Comparison of ENCODE assay signal across 8 cellular contexts in the genomic region with DNA sequence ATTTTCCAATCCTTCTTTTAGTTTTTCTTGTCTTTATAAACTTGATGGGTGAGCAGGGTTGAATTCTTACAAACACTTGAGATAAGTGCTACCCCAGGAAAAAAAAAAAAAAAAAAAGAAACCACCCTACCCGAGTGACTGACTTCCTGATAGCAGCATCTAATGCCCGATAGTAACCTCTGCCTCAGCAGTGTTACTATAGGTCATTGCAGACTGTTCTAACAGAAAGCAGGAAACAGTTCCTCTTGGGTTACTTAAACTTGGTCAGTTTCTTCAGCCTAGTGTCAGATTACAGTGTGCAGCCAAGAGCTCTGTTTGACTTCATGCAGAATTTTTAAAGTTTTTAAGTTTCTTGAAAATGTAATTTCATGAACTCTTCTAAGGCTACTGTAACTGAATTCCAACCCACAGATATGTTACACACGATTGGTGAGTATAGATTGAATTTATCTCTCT. TPM values are rescaled to one million over a fixed set of nuclear protein-coding genes. Genes with fewer than 3 reads are reported as not detected.
A peak's percentile ranks its signal among the peaks of the same experiment; 100 is the strongest.
DNase-seq lines count a peak whose midpoint lies in the region; ATAC-seq and TF ChIP-seq lines count a peak whose summit lies in the region.

No MANE protein-coding gene starts in this region.

- H3K27ac ChIP-seq in CD4-positive, alpha-beta T cell (ENCODE audit: low read depth, low read length): peak overlapping the region; percentile 92
- H3K27ac ChIP-seq in parathyroid adenoma: peak overlapping the region; percentile 91

- intact Hi-C loops in CD4-positive, alpha-beta T cell (cut with DNase I, micrococcal nuclease): loop anchor here (2.0 to 10.0 kb wide), 4 partner anchors 50 to 1464 kb away; partner anchors contain the start of gene ATXN1 (in 1 of the 2)
- intact Hi-C loops in Right ventricle myocardium superior (cut with DNase I): no loop called here

- H3K4me2 ChIP-seq in parathyroid adenoma (ENCODE audit: low read length): peak overlapping the region; percentile 71

- no peak overlapping the region for H3K9ac ChIP-seq in parathyroid adenoma

- peak overlapping the region; percentile 98 for H3K27ac Mint-ChIP-seq in CD4-positive, alpha-beta T cell
- H3K27ac Mint-ChIP-seq in activated naive CD4-positive, alpha-beta T cell treated with anti-CD3 and anti-CD28 coated beads, Interleukin-2, amount 50 U/mL, for 72 hours: peak overlapping the region; percentile 88 to 98

- peaks cover 16% of the 10 kb centered on the region for H3K79me2 ChIP-seq in parathyroid adenoma

- H3K4me1 ChIP-seq in parathyroid adenoma: peaks cover 10% of the 10 kb centered on the region

- CTCF ChIA-PET in CD4-positive, alpha-beta T cell (lab: Charles Lee): interaction anchor here (1.2 to 3.1 kb wide), 2 partner anchors 13 to 631 kb away, joined by 3 to 14 read pairs; partner anchors contain the start of gene ATXN1

- no peak for TF ChIP-seq CTCF in CD4-positive, alpha-beta T cell (IDR thresholded peaks at IDR 0.05)
- no peak for TF ChIP-seq CTCF in parathyroid adenoma (IDR thresholded peaks at IDR 0.05)

- peaks cover 69% of the 10 kb centered on the region for H3K36me3 Mint-ChIP-seq in CD4-positive, alpha-beta T cell (ENCODE audit: low read depth)
- peaks cover 13 to 20% of the 10 kb centered on the region in 2 donors for H3K36me3 Mint-ChIP-seq in activated naive CD4-positive, alpha-beta T cell treated with anti-CD3 and anti-CD28 coated beads, Interleukin-2, amount 50 U/mL, for 72 hours

- H2AFZ ChIP-seq in parathyroid adenoma: no peak overlapping the region

- no peaks in the 10 kb centered on the region for H3K27me3 Mint-ChIP-seq in CD4-positive, alpha-beta T cell

- peak; percentile 61 for ATAC-seq in CD4-positive, alpha-beta T cell (ENCODE audit: poor library complexity)
- ATAC-seq in GM18861 (IDR thresholded peaks at IDR 0.05; ENCODE audit: unreplicated experiment) (peak; percentile 66), HG03039 (IDR thresholded peaks at IDR 0.05; ENCODE audit: unreplicated experiment) (peak; percentile 48), Right ventricle myocardium superior (ENCODE audit: poor library complexity) (peak; percentile 51)
- ATAC-seq in activated naive CD4-positive, alpha-beta T cell treated with anti-CD3 and anti-CD28 coated beads, Interleukin-2, amount 50 U/mL, for 72 hours: peak; percentile 53 to 56

- H3K9me3 ChIP-seq in CD4-positive, alpha-beta T cell (ENCODE audit: control insufficient read depth, low read length): no peaks in the 10 kb centered on the region
- no peaks in the 10 kb centered on the region for H3K9me3 ChIP-seq in parathyroid adenoma (ENCODE audit: control insufficient read depth, low read length)

- DNase-seq in CD4-positive, alpha-beta T cell: peak in 5 of 10 experiments; percentile 6 to 65 (median 25)
- DNase-seq in NCI-H526 treated with DMSO at 0.1 percent for 48 hours (lab: John Stamatoyannopoulos, UW) (peak; percentile 37), Right ventricle myocardium superior (no peak), ureter (ENCODE audit: low spot score) (no peak)
- DNase-seq in activated naive CD4-positive, alpha-beta T cell treated with anti-CD3 and anti-CD28 coated beads, Interleukin-2, amount 50 U/mL, for 72 hours (ENCODE audit: low spot score in 2 of 2): peak in 1 of 2 donors; percentile 27

- H3K27me3 ChIP-seq in CD4-positive, alpha-beta T cell (ENCODE audit: control insufficient read depth, insufficient read depth, low read length): no peaks in the 10 kb centered on the region
- no peaks in the 10 kb centered on the region for H3K27me3 ChIP-seq in parathyroid adenoma (ENCODE audit: control insufficient read depth, insufficient read depth, low read length)

- peak overlapping the region; percentile 95 for H3K4me3 ChIP-seq in parathyroid adenoma (ENCODE audit: low read depth, low read length)

- H3K4me3 Mint-ChIP-seq in CD4-positive, alpha-beta T cell: peak overlapping the region; percentile 99

- POLR2A ChIA-PET in CD4-positive, alpha-beta T cell (lab: Charles Lee): interaction anchor here (0.8 to 6.4 kb wide), 4 partner anchors 11 to 189 kb away, joined by 3 to 68 read pairs (median 4); no protein-coding TSS in a partner anchor

- no peaks in the 10 kb centered on the region for H3K36me3 ChIP-seq in parathyroid adenoma (ENCODE audit: control insufficient read depth, insufficient read depth, low read length)

- peaks cover 57% of the 10 kb centered on the region for H3K4me1 Mint-ChIP-seq in CD4-positive, alpha-beta T cell (ENCODE audit: low read depth)

- H3K9me3 Mint-ChIP-seq in CD4-positive, alpha-beta T cell: no peaks in the 10 kb centered on the region
- H3K9me3 Mint-ChIP-seq in activated naive CD4-positive, alpha-beta T cell treated with anti-CD3 and anti-CD28 coated beads, Interleukin-2, amount 50 U/mL, for 72 hours: no peaks in the 10 kb centered on the region

RNA-seq across cellular contexts. Expression of gene MYLIP, which starts 2.1 kb away (rescaled TPM):
- 100 to 1,000 TPM; 324 TPM for total RNA-seq in CD4-positive, alpha-beta T cell
- total RNA-seq in activated naive CD4-positive, alpha-beta T cell treated with anti-CD3 and anti-CD28 coated beads, Interleukin-2, amount 50 U/mL, for 72 hours: 10 to 100 TPM in 1 of 2 donors, 1 to 10 TPM in 1; 5.4 to 10.9 TPM
- total RNA-seq in Right ventricle myocardium superior (12.2 TPM), ureter (53.1 TPM)
